In the genomic region with DNA sequence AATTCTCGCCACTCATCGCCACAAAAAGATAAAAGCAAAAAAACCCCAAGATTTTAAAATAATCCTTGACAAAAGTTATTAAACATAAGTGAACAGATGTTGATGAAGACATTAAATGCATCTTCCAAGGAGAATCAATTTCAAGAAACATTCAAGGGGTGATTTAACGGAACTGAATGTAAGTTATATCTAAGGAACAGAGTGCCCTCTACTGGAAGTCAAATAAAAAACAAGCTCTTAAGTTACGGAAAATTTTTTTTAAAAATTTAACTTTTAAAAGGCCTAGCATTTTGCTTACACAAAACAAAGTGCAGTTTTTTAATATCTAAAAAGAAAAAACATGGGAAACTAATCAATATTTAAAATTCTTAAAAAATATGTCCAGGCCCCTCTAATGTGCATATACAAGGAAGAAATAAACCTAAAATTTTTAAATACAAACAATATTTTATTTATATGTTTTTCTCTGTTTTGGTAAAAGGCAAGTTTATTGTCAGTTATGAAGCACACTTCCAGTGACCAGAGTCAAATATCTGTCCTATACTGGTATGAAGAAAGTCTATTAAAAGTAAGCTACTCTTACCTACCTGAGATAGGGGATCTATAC, we compare ENCODE assay signal across 8 cellular contexts. TPM values are rescaled to one million over a fixed set of nuclear protein-coding genes. Genes with fewer than 3 reads are reported as not detected.
DNase-seq lines count a peak whose midpoint lies in the region; ATAC-seq, FAIRE-seq and TF ChIP-seq lines count a peak whose summit lies in the region.

No MANE protein-coding gene starts in this region.

- H3K9me3 ChIP-seq in Panc1 (ENCODE audit: control insufficient read depth, insufficient read depth, low read depth, low read length), result no peaks in the 10 kb centered on the region
- no peaks in the 10 kb centered on the region for H3K9me3 ChIP-seq in testis

- CTCF ChIA-PET in Panc1 (lab: Charles Lee), result interaction anchor here (0.6 to 1.0 kb wide), 6 partner anchors 21 to 1162 kb away, joined by 3 read pairs; no protein-coding TSS in a partner anchor

- FAIRE-seq in A204.1 (lab: Jason Lieb, UNC), result peak; percentile 98

- POLR2A ChIA-PET in Panc1 (lab: Charles Lee), result no interaction called here

- H3K27me3 ChIP-seq in Panc1 (ENCODE audit: control insufficient read depth, insufficient read depth, low read length), result no peaks in the 10 kb centered on the region
- H3K27me3 ChIP-seq in testis, result no peaks in the 10 kb centered on the region

- no peak for DNase-seq in Panc1 (ENCODE audit: low read depth, low spot score)
- peak; percentile 43 for DNase-seq in fibroblast of the conjunctiva (ENCODE audit: low read depth)
- no peak for DNase-seq in testis
- no peak for DNase-seq in substantia nigra (lab: John Stamatoyannopoulos, UW)
- DNase-seq in activated CD8-positive, alpha-beta memory T cell treated with anti-CD3 and anti-CD28 coated beads for 24 hours, result no peak

- 64 to 65% methylated on average over 4 of the region's 4 CpGs for WGBS in testis, 2 donors

- intact Hi-C loops in Panc1 (cut with micrococcal nuclease; ENCODE audit: unreplicated experiment) (loop anchor here (5.0 kb wide), 1 partner anchor 297 kb away; no protein-coding TSS in a partner anchor), testis (cut with DNase I; ENCODE audit: low total_unique reads) (no loop called here)

- in situ Hi-C loops in Panc1 (cut with HindIII; ENCODE audit: low pct_unique_long_range_greater_than_20kb, low sequenced_read_pairs), result no loop called here

- H3K27ac ChIP-seq in Panc1 (ENCODE audit: low read length) (no peak overlapping the region), testis (no peak overlapping the region), substantia nigra (ENCODE audit: low read depth, low read length, poor library complexity, severe bottlenecking) (no peak overlapping the region)

- BruUV-seq in Panc1 (replicated peaks; lab: Mats Ljungman, UMichigan), result no TSS peak

- H3K4me3 ChIP-seq in Panc1 (ENCODE audit: low read depth in 2 of 2, low read length in 2 of 2), result no peak overlapping the region
- H3K4me3 ChIP-seq in testis, result no peak overlapping the region

- ATAC-seq in Panc1 (no peak), HG03342 (IDR thresholded peaks at IDR 0.05; ENCODE audit: unreplicated experiment) (no peak)

- H3K4me1 ChIP-seq in Panc1 (ENCODE audit: control insufficient read depth, insufficient read depth, low read length) (no peaks in the 10 kb centered on the region), testis (peaks cover 2% of the 10 kb centered on the region)

- no peak for TF ChIP-seq POLR2A in testis (IDR thresholded peaks at IDR 0.05)

- peaks cover 22% of the 10 kb centered on the region for H3K36me3 ChIP-seq in Panc1 (ENCODE audit: control insufficient read depth, insufficient read depth, low read length)
- H3K36me3 ChIP-seq in testis (ENCODE audit: low read depth, missing control alignments), result no peaks in the 10 kb centered on the region

- peak; percentile 45 for TF ChIP-seq CTCF in GM12873 (IDR thresholded peaks at IDR 0.05; ENCODE audit: insufficient read depth, low read depth, low read length, missing control alignments)
- peak; percentile 57; the same call in 1 of the 2 replicates for TF ChIP-seq CTCF in Panc1 (IDR thresholded peaks at IDR 0.05)
- peak in 2 of 3 experiments; percentile 26 to 56 for TF ChIP-seq CTCF in testis (IDR thresholded peaks at IDR 0.05)

RNA-seq across cellular contexts. Expression of a gene that starts 28.0 kb away (rescaled TPM):
- total RNA-seq in Panc1 (2021; ENCODE audit: unreplicated experiment) (15.4 TPM), testis (10 to 100 TPM; 45.3 to 47.4 TPM)
- polyA plus RNA-seq in Panc1 (2012; ENCODE audit: insufficient read length), result 6.2 TPM
- 45.7 TPM for polyA plus RNA-seq in testis (ENCODE audit: insufficient read depth, low read depth, low replicate concordance)
